1 cellular context compared by ENCODE assay signal in genomic region chrX:38313190-38313589, GRCh38.
TF ChIP-seq lines count a peak whose summit lies in the region.

No MANE protein-coding gene starts in this region.

TF ChIP-seq in HCT116, 20 proteins besides CTCF, POLR2A, EP300 and RAD21 (continued from another document):
- TF ChIP-seq REST (IDR thresholded peaks at IDR 0.05; ENCODE audit: low read depth), result no peak
- TF ChIP-seq EZH2 (IDR thresholded peaks at IDR 0.05), result no peak
- no peak for TF ChIP-seq CEBPB (IDR thresholded peaks at IDR 0.05; ENCODE audit: low read depth)
- TF ChIP-seq MAX (IDR thresholded peaks at IDR 0.05), result no peak
- TF ChIP-seq YY1 (IDR thresholded peaks at IDR 0.05; ENCODE audit: extremely low read depth, insufficient replicate concordance, low read depth, low read length), result no peak
- TF ChIP-seq ZNF274 (IDR thresholded peaks at IDR 0.05; ENCODE audit: low read depth, low read length), result no peak
TF ChIP-seq in HCT116: peak in this region for 0.
